Comparison of ENCODE assay signal across 1 cellular context in the genomic region with DNA sequence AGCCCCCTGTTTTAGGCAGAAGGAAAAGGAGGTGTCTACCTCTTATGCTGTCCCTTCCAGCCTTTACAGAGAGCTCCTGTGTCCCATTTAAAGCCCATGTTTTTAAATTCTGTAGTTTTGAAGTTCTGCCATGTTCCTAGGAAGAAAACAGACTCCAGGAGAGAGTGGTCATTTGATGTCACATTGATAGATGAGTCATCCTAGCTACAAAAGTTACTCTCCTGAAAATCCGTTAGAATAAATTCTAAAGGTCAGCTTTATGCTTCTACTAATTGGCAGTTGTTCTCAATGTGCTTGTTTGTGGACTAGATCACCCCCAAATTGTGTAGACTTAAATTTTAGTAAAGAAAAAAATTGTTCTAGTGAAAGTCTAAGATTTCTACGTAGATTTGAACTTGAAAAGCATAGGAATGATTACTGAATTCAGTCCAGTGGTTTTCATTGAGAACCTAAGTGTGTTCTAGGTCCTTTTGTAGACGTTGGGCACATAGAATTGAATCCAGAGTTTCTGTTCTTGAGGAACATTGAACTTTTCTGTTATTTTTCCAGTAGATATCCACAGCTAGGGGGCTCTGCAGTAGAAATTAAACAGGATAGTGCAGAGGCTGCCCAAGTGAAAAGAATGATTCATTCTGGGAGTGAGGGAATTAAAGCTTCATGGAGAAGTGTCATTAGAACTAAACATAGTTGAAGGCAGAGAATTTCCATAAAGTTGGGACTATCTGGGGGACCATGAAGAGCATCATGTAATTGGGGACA.
TF ChIP-seq lines count a peak whose summit lies in the region.

No MANE protein-coding gene starts in this region.

TF ChIP-seq in GM23338, 12 proteins besides CTCF, POLR2A, EP300 and RAD21 (continued from another document):
- TF ChIP-seq, protein P1, sequence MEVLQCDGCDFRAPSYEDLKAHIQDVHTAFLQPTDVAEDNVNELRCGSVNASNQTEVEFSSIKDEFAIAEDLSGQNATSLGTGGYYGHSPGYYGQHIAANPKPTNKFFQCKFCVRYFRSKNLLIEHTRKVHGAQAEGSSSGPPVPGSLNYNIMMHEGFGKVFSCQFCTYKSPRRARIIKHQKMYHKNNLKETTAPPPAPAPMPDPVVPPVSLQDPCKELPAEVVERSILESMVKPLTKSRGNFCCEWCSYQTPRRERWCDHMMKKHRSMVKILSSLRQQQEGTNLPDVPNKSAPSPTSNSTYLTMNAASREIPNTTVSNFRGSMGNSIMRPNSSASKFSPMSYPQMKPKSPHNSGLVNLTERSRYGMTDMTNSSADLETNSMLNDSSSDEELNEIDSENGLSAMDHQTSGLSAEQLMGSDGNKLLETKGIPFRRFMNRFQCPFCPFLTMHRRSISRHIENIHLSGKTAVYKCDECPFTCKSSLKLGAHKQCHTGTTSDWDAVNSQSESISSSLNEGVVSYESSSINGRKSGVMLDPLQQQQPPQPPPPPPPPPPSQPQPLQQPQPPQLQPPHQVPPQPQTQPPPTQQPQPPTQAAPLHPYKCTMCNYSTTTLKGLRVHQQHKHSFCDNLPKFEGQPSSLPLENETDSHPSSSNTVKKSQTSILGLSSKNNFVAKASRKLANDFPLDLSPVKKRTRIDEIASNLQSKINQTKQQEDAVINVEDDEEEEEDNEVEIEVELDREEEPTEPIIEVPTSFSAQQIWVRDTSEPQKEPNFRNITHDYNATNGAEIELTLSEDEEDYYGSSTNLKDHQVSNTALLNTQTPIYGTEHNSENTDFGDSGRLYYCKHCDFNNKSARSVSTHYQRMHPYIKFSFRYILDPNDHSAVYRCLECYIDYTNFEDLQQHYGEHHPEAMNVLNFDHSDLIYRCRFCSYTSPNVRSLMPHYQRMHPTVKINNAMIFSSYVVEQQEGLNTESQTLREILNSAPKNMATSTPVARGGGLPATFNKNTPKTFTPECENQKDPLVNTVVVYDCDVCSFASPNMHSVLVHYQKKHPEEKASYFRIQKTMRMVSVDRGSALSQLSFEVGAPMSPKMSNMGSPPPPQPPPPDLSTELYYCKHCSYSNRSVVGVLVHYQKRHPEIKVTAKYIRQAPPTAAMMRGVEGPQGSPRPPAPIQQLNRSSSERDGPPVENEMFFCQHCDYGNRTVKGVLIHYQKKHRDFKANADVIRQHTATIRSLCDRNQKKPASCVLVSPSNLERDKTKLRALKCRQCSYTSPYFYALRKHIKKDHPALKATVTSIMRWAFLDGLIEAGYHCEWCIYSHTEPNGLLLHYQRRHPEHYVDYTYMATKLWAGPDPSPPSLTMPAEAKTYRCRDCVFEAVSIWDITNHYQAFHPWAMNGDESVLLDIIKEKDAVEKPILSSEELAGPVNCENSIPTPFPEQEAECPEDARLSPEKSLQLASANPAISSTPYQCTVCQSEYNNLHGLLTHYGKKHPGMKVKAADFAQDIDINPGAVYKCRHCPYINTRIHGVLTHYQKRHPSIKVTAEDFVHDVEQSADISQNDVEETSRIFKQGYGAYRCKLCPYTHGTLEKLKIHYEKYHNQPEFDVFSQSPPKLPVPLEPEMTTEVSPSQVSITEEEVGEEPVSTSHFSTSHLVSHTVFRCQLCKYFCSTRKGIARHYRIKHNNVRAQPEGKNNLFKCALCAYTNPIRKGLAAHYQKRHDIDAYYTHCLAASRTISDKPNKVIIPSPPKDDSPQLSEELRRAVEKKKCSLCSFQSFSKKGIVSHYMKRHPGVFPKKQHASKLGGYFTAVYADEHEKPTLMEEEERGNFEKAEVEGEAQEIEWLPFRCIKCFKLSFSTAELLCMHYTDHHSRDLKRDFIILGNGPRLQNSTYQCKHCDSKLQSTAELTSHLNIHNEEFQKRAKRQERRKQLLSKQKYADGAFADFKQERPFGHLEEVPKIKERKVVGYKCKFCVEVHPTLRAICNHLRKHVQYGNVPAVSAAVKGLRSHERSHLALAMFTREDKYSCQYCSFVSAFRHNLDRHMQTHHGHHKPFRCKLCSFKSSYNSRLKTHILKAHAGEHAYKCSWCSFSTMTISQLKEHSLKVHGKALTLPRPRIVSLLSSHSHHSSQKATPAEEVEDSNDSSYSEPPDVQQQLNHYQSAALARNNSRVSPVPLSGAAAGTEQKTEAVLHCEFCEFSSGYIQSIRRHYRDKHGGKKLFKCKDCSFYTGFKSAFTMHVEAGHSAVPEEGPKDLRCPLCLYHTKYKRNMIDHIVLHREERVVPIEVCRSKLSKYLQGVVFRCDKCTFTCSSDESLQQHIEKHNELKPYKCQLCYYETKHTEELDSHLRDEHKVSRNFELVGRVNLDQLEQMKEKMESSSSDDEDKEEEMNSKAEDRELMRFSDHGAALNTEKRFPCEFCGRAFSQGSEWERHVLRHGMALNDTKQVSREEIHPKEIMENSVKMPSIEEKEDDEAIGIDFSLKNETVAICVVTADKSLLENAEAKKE (CRISPR knock-in tag; IDR thresholded peaks at IDR 0.05), result no peak
- TF ChIP-seq, protein P2, sequence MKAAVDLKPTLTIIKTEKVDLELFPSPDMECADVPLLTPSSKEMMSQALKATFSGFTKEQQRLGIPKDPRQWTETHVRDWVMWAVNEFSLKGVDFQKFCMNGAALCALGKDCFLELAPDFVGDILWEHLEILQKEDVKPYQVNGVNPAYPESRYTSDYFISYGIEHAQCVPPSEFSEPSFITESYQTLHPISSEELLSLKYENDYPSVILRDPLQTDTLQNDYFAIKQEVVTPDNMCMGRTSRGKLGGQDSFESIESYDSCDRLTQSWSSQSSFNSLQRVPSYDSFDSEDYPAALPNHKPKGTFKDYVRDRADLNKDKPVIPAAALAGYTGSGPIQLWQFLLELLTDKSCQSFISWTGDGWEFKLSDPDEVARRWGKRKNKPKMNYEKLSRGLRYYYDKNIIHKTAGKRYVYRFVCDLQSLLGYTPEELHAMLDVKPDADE (IDR thresholded peaks at IDR 0.05), result no peak
- no peak for TF ChIP-seq NANOG (IDR thresholded peaks at IDR 0.05; ENCODE audit: borderline replicate concordance)
- TF ChIP-seq CREB1 (CRISPR knock-in tag; IDR thresholded peaks at IDR 0.05; ENCODE audit: low read depth), result no peak
- TF ChIP-seq STAT1 (IDR thresholded peaks at IDR 0.05; ENCODE audit: unreplicated experiment), result no peak
- TF ChIP-seq, protein P3, sequence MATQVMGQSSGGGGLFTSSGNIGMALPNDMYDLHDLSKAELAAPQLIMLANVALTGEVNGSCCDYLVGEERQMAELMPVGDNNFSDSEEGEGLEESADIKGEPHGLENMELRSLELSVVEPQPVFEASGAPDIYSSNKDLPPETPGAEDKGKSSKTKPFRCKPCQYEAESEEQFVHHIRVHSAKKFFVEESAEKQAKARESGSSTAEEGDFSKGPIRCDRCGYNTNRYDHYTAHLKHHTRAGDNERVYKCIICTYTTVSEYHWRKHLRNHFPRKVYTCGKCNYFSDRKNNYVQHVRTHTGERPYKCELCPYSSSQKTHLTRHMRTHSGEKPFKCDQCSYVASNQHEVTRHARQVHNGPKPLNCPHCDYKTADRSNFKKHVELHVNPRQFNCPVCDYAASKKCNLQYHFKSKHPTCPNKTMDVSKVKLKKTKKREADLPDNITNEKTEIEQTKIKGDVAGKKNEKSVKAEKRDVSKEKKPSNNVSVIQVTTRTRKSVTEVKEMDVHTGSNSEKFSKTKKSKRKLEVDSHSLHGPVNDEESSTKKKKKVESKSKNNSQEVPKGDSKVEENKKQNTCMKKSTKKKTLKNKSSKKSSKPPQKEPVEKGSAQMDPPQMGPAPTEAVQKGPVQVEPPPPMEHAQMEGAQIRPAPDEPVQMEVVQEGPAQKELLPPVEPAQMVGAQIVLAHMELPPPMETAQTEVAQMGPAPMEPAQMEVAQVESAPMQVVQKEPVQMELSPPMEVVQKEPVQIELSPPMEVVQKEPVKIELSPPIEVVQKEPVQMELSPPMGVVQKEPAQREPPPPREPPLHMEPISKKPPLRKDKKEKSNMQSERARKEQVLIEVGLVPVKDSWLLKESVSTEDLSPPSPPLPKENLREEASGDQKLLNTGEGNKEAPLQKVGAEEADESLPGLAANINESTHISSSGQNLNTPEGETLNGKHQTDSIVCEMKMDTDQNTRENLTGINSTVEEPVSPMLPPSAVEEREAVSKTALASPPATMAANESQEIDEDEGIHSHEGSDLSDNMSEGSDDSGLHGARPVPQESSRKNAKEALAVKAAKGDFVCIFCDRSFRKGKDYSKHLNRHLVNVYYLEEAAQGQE (IDR thresholded peaks at IDR 0.05; ENCODE audit: unreplicated experiment), result no peak
- TF ChIP-seq POLR2AphosphoS5 (IDR thresholded peaks at IDR 0.05; ENCODE audit: low read depth), result no peak
- no peak for TF ChIP-seq EZH2 (IDR thresholded peaks at IDR 0.05; ENCODE audit: low read depth, unreplicated experiment)
- no peak for TF ChIP-seq JUNB (IDR thresholded peaks at IDR 0.05; ENCODE audit: unreplicated experiment)
